12 cellular contexts compared by ENCODE assay signal in genomic region chr12:116171549-116171948, GRCh38.
DNase-seq lines count a peak whose midpoint lies in the region; ATAC-seq, FAIRE-seq and TF ChIP-seq lines count a peak whose summit lies in the region.
"Had no signal": no experiment of that assay in that cellular context is flagged by ENCODE, and none has a peak within 500 bp of the region (broad histone marks: within the 10 kb centered on the region; RNA-seq: fewer than 3 reads in every experiment).

No MANE protein-coding gene starts in this region.

- TF ChIP-seq CTCF in SK-N-SH (IDR thresholded peaks at IDR 0.05) (no peak), choroid plexus epithelial cell (conservative IDR thresholded peaks at IDR 0.05; ENCODE audit: low read depth, low read length) (no peak), pancreas (IDR thresholded peaks at IDR 0.05) (no peak)

- 79% methylated on average over 3 of the region's 3 CpGs for WGBS in SK-N-SH (ENCODE audit: low lambda C conversion rate)
- WGBS in pancreas, 2 donors = 70 to 72% methylated on average over 3 of the region's 3 CpGs

- H3F3A ChIP-seq in SK-N-SH (replicated peaks; ENCODE audit: insufficient read depth) = peaks cover 18% of the 10 kb centered on the region

- H3K9ac ChIP-seq in SK-N-SH = no peak overlapping the region; the same call in 1 of the 2 replicates
- H3K9ac ChIP-seq: parathyroid adenoma had no signal

- CTCF ChIA-PET in activated CD4-positive, alpha-beta T cell treated with anti-CD3 and anti-CD28 coated beads, Interleukin-2, amount 10 ng/mL, durations not matched to agents 7 days and 5 days (lab: Charles Lee) = interaction anchor here (0.8 to 1.9 kb wide), 6 partner anchors 8 to 44 kb away, joined by 3 to 5 read pairs (median 3); no protein-coding TSS in a partner anchor
- CTCF ChIA-PET in SK-N-SH (lab: Yijun Ruan, JAX) = interaction anchor here (0.9 to 1.7 kb wide), 3 partner anchors 12 to 91 kb away, joined by 3 to 4 read pairs (median 3); no protein-coding TSS in a partner anchor

- no peaks in the 10 kb centered on the region for H3K27me3 ChIP-seq in SK-N-SH (ENCODE audit: insufficient read depth)
- H3K27me3 ChIP-seq in pancreas = no peaks in the 10 kb centered on the region

- TF ChIP-seq EP300 in SK-N-SH (IDR thresholded peaks at IDR 0.05; ENCODE audit: borderline replicate concordance in 1 of 2, low read depth in 1 of 2, low read length in 1 of 2) = no peak

- H3K4me3 ChIP-seq in SK-N-SH (ENCODE audit: low read depth in 2 of 2, low read length in 1 of 2) (no peak overlapping the region; a peak in 1 of 4 replicates), choroid plexus epithelial cell (ENCODE audit: low read depth, low read length) (no peak overlapping the region), pancreas (no peak overlapping the region)

- H3K27ac Mint-ChIP-seq in activated CD4-positive, alpha-beta T cell treated with anti-CD3 and anti-CD28 coated beads, Interleukin-2, amount 10 ng/mL, durations not matched to agents 7 days and 5 days = peak overlapping the region; percentile 86

- H3K9me2 ChIP-seq in SK-N-SH = no peaks in the 10 kb centered on the region

- POLR2A ChIA-PET in activated CD4-positive, alpha-beta T cell treated with anti-CD3 and anti-CD28 coated beads, Interleukin-2, amount 10 ng/mL, durations not matched to agents 7 days and 5 days (lab: Charles Lee) = no interaction called here
- POLR2A ChIA-PET in SK-N-SH (lab: Yijun Ruan, JAX) = no interaction called here

- H3K4me2 ChIP-seq in SK-N-SH = peak overlapping the region; percentile 49

- TF ChIP-seq RAD21 in SK-N-SH (IDR thresholded peaks at IDR 0.05; ENCODE audit: low read length) = no peak

- H3K36me3 Mint-ChIP-seq in activated CD4-positive, alpha-beta T cell treated with anti-CD3 and anti-CD28 coated beads, Interleukin-2, amount 10 ng/mL, durations not matched to agents 7 days and 5 days (ENCODE audit: low read depth) = peaks cover 9% of the 10 kb centered on the region

- no peak for DNase-seq in activated CD4-positive, alpha-beta T cell treated with anti-CD3 and anti-CD28 coated beads, Interleukin-2, amount 10 ng/mL, durations not matched to agents 7 days and 5 days
- DNase-seq in activated CD4-positive, alpha-beta T cell treated with anti-CD3 and anti-CD28 coated beads for 48 hours = no peak
- DNase-seq in SK-N-SH (no peak), choroid plexus epithelial cell (ENCODE audit: low read depth) (peak; percentile 57), pancreas (no peak), OCI-M1 (lab: John Stamatoyannopoulos, UW) (no peak), H4 (ENCODE audit: low spot score) (no peak)
- DNase-seq: DMS79 treated with DMSO at 0.1 percent for 48 hours, foreskin melanocyte, NCI-H748 treated with DMSO at 0.1 percent for 48 hours had no signal

- H3K4me1 Mint-ChIP-seq in activated CD4-positive, alpha-beta T cell treated with anti-CD3 and anti-CD28 coated beads, Interleukin-2, amount 10 ng/mL, durations not matched to agents 7 days and 5 days = peaks cover 48% of the 10 kb centered on the region

- no peak overlapping the region for H2AFZ ChIP-seq in SK-N-SH (ENCODE audit: low read depth)
- H2AFZ ChIP-seq: parathyroid adenoma had no signal

- no peak for FAIRE-seq in pancreas (lab: Jason Lieb, UNC)

- H3K27ac ChIP-seq in SK-N-SH (ENCODE audit: low read depth in 2 of 2, low read length in 1 of 2) (peak overlapping the region in 1 of 2 experiments; percentile 45; a peak in 1 of 4 replicates), pancreas (peak overlapping the region in 1 of 4 donors; percentile 7)
- H3K27ac ChIP-seq: parathyroid adenoma had no signal

- H3K79me2 ChIP-seq in SK-N-SH (ENCODE audit: insufficient read depth) = peaks cover 100% of the 10 kb centered on the region

- H3K4me1 ChIP-seq in SK-N-SH (ENCODE audit: control insufficient read depth in 1 of 2, insufficient read depth in 2 of 2, low read depth in 1 of 2, low read length in 1 of 2) = peaks cover 2 to 22% of the 10 kb centered on the region in 2 experiments; a peak in 2 of 4 replicates
- peaks cover 6 to 24% (median 9%) of the 10 kb centered on the region in 3 donors for H3K4me1 ChIP-seq in pancreas
- H3K4me1 ChIP-seq: parathyroid adenoma had no signal

- H3K9me3 Mint-ChIP-seq in activated CD4-positive, alpha-beta T cell treated with anti-CD3 and anti-CD28 coated beads, Interleukin-2, amount 10 ng/mL, durations not matched to agents 7 days and 5 days = no peaks in the 10 kb centered on the region

- intact Hi-C loops in pancreas (cut with DNase I) = no loop called here

- H3K36me3 ChIP-seq in SK-N-SH (replicated peaks in 1 of 2; ENCODE audit: control insufficient read depth in 1 of 2, insufficient read depth in 2 of 2, low read length in 1 of 2) (no peaks in the 10 kb centered on the region), pancreas (no peaks in the 10 kb centered on the region)

- peak overlapping the region; percentile 59 for H3K4me3 Mint-ChIP-seq in activated CD4-positive, alpha-beta T cell treated with anti-CD3 and anti-CD28 coated beads, Interleukin-2, amount 10 ng/mL, durations not matched to agents 7 days and 5 days

- H3K9me3 ChIP-seq in SK-N-SH (no peaks in the 10 kb centered on the region), pancreas (no peaks in the 10 kb centered on the region)

- H3K27me3 Mint-ChIP-seq in activated CD4-positive, alpha-beta T cell treated with anti-CD3 and anti-CD28 coated beads, Interleukin-2, amount 10 ng/mL, durations not matched to agents 7 days and 5 days = no peaks in the 10 kb centered on the region

- ATAC-seq in pancreas (peak; percentile 46 to 51 (median 49)), HG03280 (IDR thresholded peaks at IDR 0.05; ENCODE audit: unreplicated experiment) (no peak)

- H4K20me1 ChIP-seq in SK-N-SH (ENCODE audit: insufficient read depth) = peaks cover 99% of the 10 kb centered on the region

TF ChIP-seq in SK-N-SH, 30 proteins besides CTCF, POLR2A, EP300 and RAD21:
- no peak for TF ChIP-seq NRF1 (IDR thresholded peaks at IDR 0.05; ENCODE audit: low read depth, low read length)
- no peak for TF ChIP-seq SMC3 (IDR thresholded peaks at IDR 0.05; ENCODE audit: low read depth, low read length)
